In the genomic region with DNA sequence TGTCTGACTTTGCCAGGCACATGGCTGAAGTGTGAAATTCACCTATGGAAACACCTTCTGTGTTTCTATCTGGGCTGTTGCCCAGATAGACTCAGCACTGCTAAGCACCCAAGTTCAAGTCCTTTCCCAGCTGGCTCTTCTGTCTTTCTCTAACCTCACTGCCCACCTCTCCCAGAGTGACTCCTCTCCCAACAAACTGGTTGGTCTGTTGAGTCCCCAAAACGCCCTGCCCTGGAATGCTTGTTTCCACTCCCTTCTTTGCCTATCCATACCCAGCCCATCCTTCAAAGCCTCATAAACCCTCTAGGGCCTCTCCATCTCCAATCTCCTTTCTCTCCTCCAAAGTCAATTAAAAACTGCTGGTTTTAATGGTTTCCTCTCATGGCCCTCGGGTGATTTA, we compare ENCODE assay signal across 17 cellular contexts. TPM values are rescaled to one million over a fixed set of nuclear protein-coding genes. Genes with fewer than 3 reads are reported as not detected.
DNase-seq lines count a peak whose midpoint lies in the region; ATAC-seq and TF ChIP-seq lines count a peak whose summit lies in the region.
"Had no signal": no experiment of that assay in that cellular context is flagged by ENCODE, and none has a peak within 500 bp of the region (broad histone marks: within the 10 kb centered on the region; RNA-seq: fewer than 3 reads in every experiment).

No MANE protein-coding gene starts in this region.

- WGBS in gastroesophageal sphincter (ENCODE audit: low coverage in 1 of 2), 2 donors: 92 to 100% methylated on average over 1 to 2 of the region's 2 CpGs

- no peak overlapping the region for H2AFZ ChIP-seq in PC-3 (ENCODE audit: low read length)
- H2AFZ ChIP-seq: GM23338 had no signal

- no peaks in the 10 kb centered on the region for H3K9me3 ChIP-seq in gastroesophageal sphincter
- H3K9me3 ChIP-seq in upper lobe of right lung: no peaks in the 10 kb centered on the region
- H3K9me3 ChIP-seq in PC-3 (ENCODE audit: low read length): no peaks in the 10 kb centered on the region
- H3K9me3 ChIP-seq: Peyer's patch had no signal

- no peak for TF ChIP-seq CTCF in gastroesophageal sphincter (IDR thresholded peaks at IDR 0.05)
- no peak for TF ChIP-seq CTCF in nephron progenitor cell (IDR thresholded peaks at IDR 0.05)
- TF ChIP-seq CTCF in upper lobe of right lung (IDR thresholded peaks at IDR 0.05): no peak
- TF ChIP-seq CTCF in PC-3 (conservative IDR thresholded peaks at IDR 0.05; ENCODE audit: low read depth, low read length): no peak

- H3K4me2 ChIP-seq in PC-3 (ENCODE audit: low read length): no peak overlapping the region
- H3K4me2 ChIP-seq: GM23338 had no signal

- H3K4me1 ChIP-seq in gastroesophageal sphincter: peaks cover 29 to 94% (median 48%) of the 10 kb centered on the region in 3 donors
- H3K4me1 ChIP-seq in upper lobe of right lung: peaks cover 71% of the 10 kb centered on the region
- peaks cover 24% of the 10 kb centered on the region for H3K4me1 ChIP-seq in PC-3 (ENCODE audit: insufficient read depth, low read length)

- H3K4me1 Mint-ChIP-seq in activated T-helper 1 cell treated with anti-CD3 and anti-CD28 coated beads, Interleukin-12 subunit alpha, Interleukin-12 subunit beta, Interleukin-2, Interleukin-4 antibody, amounts not matched to agents 30 ng/mL and 10 ng/mL and 1 ng/mL, durations not matched to agents 14 hours and 24 hours and 36 hours (ENCODE audit: low read depth): no peaks in the 10 kb centered on the region
- H3K4me1 Mint-ChIP-seq in nephron progenitor cell: peaks cover 100% of the 10 kb centered on the region
- H3K4me1 Mint-ChIP-seq: CD4-positive, CD25-positive, alpha-beta regulatory T cell had no signal

- H3K27me3 ChIP-seq in gastroesophageal sphincter (no peaks in the 10 kb centered on the region), upper lobe of right lung (no peaks in the 10 kb centered on the region), PC-3 (ENCODE audit: low read length) (no peaks in the 10 kb centered on the region)
- H3K27me3 ChIP-seq: Peyer's patch had no signal

- no TSS peak for BruUV-seq in PC-3 (replicated peaks; lab: Mats Ljungman, UMichigan)

- no peak for DNase-seq in activated T-helper 1 cell treated with anti-CD3 and anti-CD28 coated beads, Interleukin-12 subunit alpha, Interleukin-12 subunit beta, Interleukin-2, Interleukin-4 antibody, amounts not matched to agents 30 ng/mL and 10 ng/mL and 1 ng/mL, durations not matched to agents 14 hours and 24 hours and 36 hours (ENCODE audit: low spot score)
- no peak for DNase-seq in nephron progenitor cell
- no peak for DNase-seq in upper lobe of right lung
- no peak for DNase-seq in left lobe of liver (ENCODE audit: low spot score)
- DNase-seq in PC-3: no peak
- DNase-seq: ACHN; CD4-positive, CD25-positive, alpha-beta regulatory T cell; KBM-7; NCI-H1092 treated with DMSO at 0.1 percent for 48 hours; NCI-H2171 treated with DMSO at 0.1 percent for 48 hours; NCI-H774; Peyer's patch; Right ventricle myocardium superior had no signal

- 0 out of 2 replicates have a peak, but pooled peaks cover 7% of the 10 kb centered on the region for H4K20me1 ChIP-seq in PC-3 (ENCODE audit: low read length)

- H3K9me2 ChIP-seq in PC-3 (replicated peaks; ENCODE audit: low read length): no peaks in the 10 kb centered on the region

- H3K36me3 ChIP-seq in gastroesophageal sphincter: no peaks in the 10 kb centered on the region
- no peaks in the 10 kb centered on the region for H3K36me3 ChIP-seq in upper lobe of right lung
- no peaks in the 10 kb centered on the region for H3K36me3 ChIP-seq in PC-3 (ENCODE audit: low read depth, low read length)
- H3K36me3 ChIP-seq: Peyer's patch had no signal

- no peaks in the 10 kb centered on the region for H3F3A ChIP-seq in PC-3 (ENCODE audit: low read length, unreplicated experiment)

- H3K9me3 Mint-ChIP-seq in activated T-helper 1 cell treated with anti-CD3 and anti-CD28 coated beads, Interleukin-12 subunit alpha, Interleukin-12 subunit beta, Interleukin-2, Interleukin-4 antibody, amounts not matched to agents 30 ng/mL and 10 ng/mL and 1 ng/mL, durations not matched to agents 14 hours and 24 hours and 36 hours: no peaks in the 10 kb centered on the region
- H3K9me3 Mint-ChIP-seq in nephron progenitor cell: peaks cover 4% of the 10 kb centered on the region
- H3K9me3 Mint-ChIP-seq: CD4-positive, CD25-positive, alpha-beta regulatory T cell; GM23338 had no signal

- H3K79me2 ChIP-seq in PC-3 (ENCODE audit: low read length): peaks cover 18% of the 10 kb centered on the region

- POLR2A ChIA-PET in PC-3 (lab: Charles Lee; ENCODE audit: unreplicated experiment): no interaction called here

- peaks cover 28% of the 10 kb centered on the region for H3K27me3 Mint-ChIP-seq in activated T-helper 1 cell treated with anti-CD3 and anti-CD28 coated beads, Interleukin-12 subunit alpha, Interleukin-12 subunit beta, Interleukin-2, Interleukin-4 antibody, amounts not matched to agents 30 ng/mL and 10 ng/mL and 1 ng/mL, durations not matched to agents 14 hours and 24 hours and 36 hours (ENCODE audit: insufficient read depth)
- peaks cover 4% of the 10 kb centered on the region for H3K27me3 Mint-ChIP-seq in nephron progenitor cell (ENCODE audit: low read depth, poor library complexity)

- peak overlapping the region; percentile 70 to 83 (median 73) for H3K27ac ChIP-seq in gastroesophageal sphincter
- H3K27ac ChIP-seq in upper lobe of right lung: peak overlapping the region; percentile 4
- no peak overlapping the region for H3K27ac ChIP-seq in PC-3 (ENCODE audit: low read length)
- H3K27ac ChIP-seq: HL-60, Peyer's patch had no signal

- no peaks in the 10 kb centered on the region for H3K36me3 Mint-ChIP-seq in activated T-helper 1 cell treated with anti-CD3 and anti-CD28 coated beads, Interleukin-12 subunit alpha, Interleukin-12 subunit beta, Interleukin-2, Interleukin-4 antibody, amounts not matched to agents 30 ng/mL and 10 ng/mL and 1 ng/mL, durations not matched to agents 14 hours and 24 hours and 36 hours (ENCODE audit: low read depth)
- peaks cover 22% of the 10 kb centered on the region for H3K36me3 Mint-ChIP-seq in nephron progenitor cell (ENCODE audit: low read depth)
- H3K36me3 Mint-ChIP-seq: CD4-positive, CD25-positive, alpha-beta regulatory T cell had no signal

- CTCF ChIA-PET in PC-3 (lab: Charles Lee): no interaction called here

- peak overlapping the region; percentile 0 for H3K27ac Mint-ChIP-seq in activated T-helper 1 cell treated with anti-CD3 and anti-CD28 coated beads, Interleukin-12 subunit alpha, Interleukin-12 subunit beta, Interleukin-2, Interleukin-4 antibody, amounts not matched to agents 30 ng/mL and 10 ng/mL and 1 ng/mL, durations not matched to agents 14 hours and 24 hours and 36 hours
- no peak overlapping the region for H3K27ac Mint-ChIP-seq in nephron progenitor cell
- H3K27ac Mint-ChIP-seq: GM23338 had no signal

- H3K9ac ChIP-seq in PC-3 (ENCODE audit: low read length): no peak overlapping the region

- intact Hi-C loops in activated T-helper 1 cell treated with anti-CD3 and anti-CD28 coated beads, Interleukin-12 subunit alpha, Interleukin-12 subunit beta, Interleukin-2, Interleukin-4 antibody, amounts not matched to agents 30 ng/mL and 10 ng/mL and 1 ng/mL, durations not matched to agents 14 hours and 24 hours and 36 hours (cut with micrococcal nuclease): no loop called here
- intact Hi-C loops in upper lobe of right lung (cut with DNase I) (no loop called here), PC-3 (cut with micrococcal nuclease) (no loop called here)

- TF ChIP-seq POLR2A in gastroesophageal sphincter (IDR thresholded peaks at IDR 0.05): no peak

- H3K4me3 ChIP-seq in gastroesophageal sphincter: no peak overlapping the region
- H3K4me3 ChIP-seq in upper lobe of right lung: no peak overlapping the region
- no peak overlapping the region for H3K4me3 ChIP-seq in PC-3 (ENCODE audit: low read length)
- H3K4me3 ChIP-seq: GM23338, Peyer's patch had no signal

- TF ChIP-seq EP300 in gastroesophageal sphincter (IDR thresholded peaks at IDR 0.05): no peak

- no peak overlapping the region for H3K4me3 Mint-ChIP-seq in activated T-helper 1 cell treated with anti-CD3 and anti-CD28 coated beads, Interleukin-12 subunit alpha, Interleukin-12 subunit beta, Interleukin-2, Interleukin-4 antibody, amounts not matched to agents 30 ng/mL and 10 ng/mL and 1 ng/mL, durations not matched to agents 14 hours and 24 hours and 36 hours
- H3K4me3 Mint-ChIP-seq in nephron progenitor cell: peak overlapping the region; percentile 41
- H3K4me3 Mint-ChIP-seq: GM23338 had no signal

- ATAC-seq in gastroesophageal sphincter (no peak), upper lobe of right lung (no peak), left lobe of liver (no peak), GM21528 (IDR thresholded peaks at IDR 0.05; ENCODE audit: low FRiP score, unreplicated experiment) (no peak), PC-3 (no peak)
- ATAC-seq: GM23338 had no signal

RNA-seq across cellular contexts. Expression of a gene that starts 15.6 kb away (rescaled TPM):
- 0.02 and 0.08 TPM in 2 replicates for total RNA-seq in activated T-helper 1 cell treated with anti-CD3 and anti-CD28 coated beads, Interleukin-12 subunit alpha, Interleukin-12 subunit beta, Interleukin-2, Interleukin-4 antibody, amounts not matched to agents 30 ng/mL and 10 ng/mL and 1 ng/mL, durations not matched to agents 14 hours and 24 hours and 36 hours
- total RNA-seq in gastroesophageal sphincter: 10 to 100 TPM; 12.5 to 38.3 (median 32.0) TPM
- 98.5 TPM for total RNA-seq in upper lobe of right lung
- total RNA-seq in left lobe of liver: 9.3 TPM
- 15.8 and 16.2 TPM in 2 replicates for total RNA-seq in PC-3 (2014; rRNA removed)
